ENCODE assay signal across 22 cellular contexts in genomic region chr1:232333419-232333767, GRCh38.
DNase-seq lines count a peak whose midpoint lies in the region; ATAC-seq and TF ChIP-seq lines count a peak whose summit lies in the region.
"Had no signal": no experiment of that assay in that cellular context is flagged by ENCODE, and none has a peak within 500 bp of the region (broad histone marks: within the 10 kb centered on the region; RNA-seq: fewer than 3 reads in every experiment).

No MANE protein-coding gene starts in this region.

- no peak overlapping the region for H2BK5ac ChIP-seq in neuronal stem cell (ENCODE audit: low read length)

- DNase-seq in NCI-H146 (lab: John Stamatoyannopoulos, UW): peak; percentile 32
- no peak for DNase-seq in NCI-H146 treated with DMSO at 0.1 percent for 48 hours (lab: John Stamatoyannopoulos, UW; ENCODE audit: unreplicated experiment)
- peak; percentile 67 for DNase-seq in NCI-H345 (lab: John Stamatoyannopoulos, UW)
- no peak for DNase-seq in neuronal stem cell (ENCODE audit: low spot score)
- DNase-seq in left colon: no peak
- DNase-seq: CD4-positive, CD25-positive, alpha-beta regulatory T cell; DMS53; EL; GDM1; HCEC 1CT; KBM-7; NCI-H1105 treated with DMSO at 0.1 percent for 48 hours; NCI-H2081 treated with DMSO at 0.1 percent for 48 hours; NCI-H446 treated with DMSO at 0.1 percent for 48 hours; NCI-H69; SIG-M5 had no signal

- H3K4me1 ChIP-seq in neuronal stem cell (ENCODE audit: control insufficient read depth in 2 of 2, insufficient read depth in 1 of 2, low read depth in 1 of 2, low read length in 2 of 2): peaks cover 0 to 8% of the 10 kb centered on the region in 2 donors
- H3K4me1 ChIP-seq: BLaER1 had no signal

- peak overlapping the region; percentile 52 for H3K23ac ChIP-seq in neuronal stem cell (ENCODE audit: low read depth, low read length, poor library complexity)

- peak overlapping the region; percentile 27 for H2BK120ac ChIP-seq in neuronal stem cell (ENCODE audit: low read depth, low read length)

- H3K9me3 Mint-ChIP-seq in brain: peaks cover 8 to 21% (median 18%) of the 10 kb centered on the region in 5 experiments

- H3K27me3 ChIP-seq in neuronal stem cell (ENCODE audit: control insufficient read depth in 3 of 3, insufficient read depth in 3 of 3, low read depth in 1 of 3, low read length in 3 of 3): no peaks in the 10 kb centered on the region
- H3K27me3 ChIP-seq: BLaER1 had no signal

- H3K14ac ChIP-seq in neuronal stem cell (ENCODE audit: low read length): no peak overlapping the region

- H2BK12ac ChIP-seq in neuronal stem cell (ENCODE audit: low read length): peak overlapping the region; percentile 93

- no peak overlapping the region for H4K91ac ChIP-seq in neuronal stem cell (ENCODE audit: low read depth, low read length, poor library complexity)

- no peak for ATAC-seq in GM18868 (IDR thresholded peaks at IDR 0.05; ENCODE audit: unreplicated experiment)
- no peak for ATAC-seq in left colon
- ATAC-seq: GM12878 had no signal

- no peak overlapping the region for H2AFZ ChIP-seq in neuronal stem cell (ENCODE audit: low read length)

- peak overlapping the region; percentile 97 for H3K4ac ChIP-seq in neuronal stem cell (ENCODE audit: low read length)

- H3K27me3 Mint-ChIP-seq in brain: no peaks in the 10 kb centered on the region

- intact Hi-C loops in left colon (cut with DNase I, micrococcal nuclease): no loop called here

- peak overlapping the region in 1 of 2 donors; percentile 47 for H3K4me3 ChIP-seq in neuronal stem cell (ENCODE audit: low read length in 2 of 2)
- H3K4me3 ChIP-seq: BLaER1, GM12878, SK-N-MC had no signal

- H3K4me1 Mint-ChIP-seq in brain: peaks cover 44% of the 10 kb centered on the region

- peak overlapping the region; percentile 4 for H4K8ac ChIP-seq in neuronal stem cell (ENCODE audit: low read depth, low read length)

- H3K36me3 ChIP-seq in neuronal stem cell (replicated peaks in 1 of 2; ENCODE audit: control insufficient read depth in 2 of 2, insufficient read depth in 2 of 2, low read length in 2 of 2): no peaks in the 10 kb centered on the region
- H3K36me3 ChIP-seq: BLaER1 had no signal

- peak overlapping the region; percentile 67 for H3K27ac ChIP-seq in neuronal stem cell (replicated peaks; ENCODE audit: low read length)
- H3K27ac ChIP-seq: BLaER1, RWPE1, SK-N-MC had no signal

- TF ChIP-seq CTCF in brain (conservative IDR thresholded peaks at IDR 0.05): no peak

- no peaks in the 10 kb centered on the region for H3K79me1 ChIP-seq in neuronal stem cell (ENCODE audit: low read depth, low read length)

- no peak overlapping the region for H3K4me2 ChIP-seq in neuronal stem cell (ENCODE audit: insufficient read depth, low read length, poor library complexity, severe bottlenecking)
- H3K4me2 ChIP-seq: BLaER1 had no signal

- H3K18ac ChIP-seq in neuronal stem cell (ENCODE audit: low read length): peak overlapping the region; percentile 92

- no peak overlapping the region for H3K4me3 Mint-ChIP-seq in brain
- H3K4me3 Mint-ChIP-seq: CD4-positive, CD25-positive, alpha-beta regulatory T cell had no signal

- H2BK15ac ChIP-seq in neuronal stem cell (ENCODE audit: low read length): peak overlapping the region; percentile 94

- H3K9ac ChIP-seq in neuronal stem cell (ENCODE audit: low read depth, low read length, poor library complexity): no peak overlapping the region
- H3K9ac ChIP-seq: BLaER1 had no signal

- H2AK5ac ChIP-seq in neuronal stem cell (ENCODE audit: low read depth, low read length): peak overlapping the region; percentile 66

- H3K36me3 Mint-ChIP-seq in brain: peaks cover 3% of the 10 kb centered on the region
- H3K36me3 Mint-ChIP-seq: CD4-positive, CD25-positive, alpha-beta regulatory T cell had no signal

- WGBS in neuronal stem cell (ENCODE audit: extremely low coverage in 2 of 2, insufficient read length in 2 of 2, insufficient replicate concordance in 1 of 2), 2 donors: no CpG with 5 or more reads among the region's 5 CpGs

- peak overlapping the region in 3 of 5 experiments; percentile 23 to 86 (median 84) for H3K27ac Mint-ChIP-seq in brain
- H3K27ac Mint-ChIP-seq: CD4-positive, CD25-positive, alpha-beta regulatory T cell had no signal

- peaks cover 3% of the 10 kb centered on the region in 2 donors for H3K9me3 ChIP-seq in neuronal stem cell (replicated peaks in 1 of 2; ENCODE audit: control insufficient read depth in 2 of 2, insufficient read depth in 1 of 2, low read depth in 1 of 2, low read length in 2 of 2)

Comparison
In these comparisons a context has a peak if more than half of its experiments do, and no peak if none do; other contexts are left out.
1. DNase-seq: peak in NCI-H146 (single experiment) and NCI-H345 (single experiment); none in NCI-H146 treated with DMSO at 0.1 percent for 48 hours (single experiment), neuronal stem cell (single experiment) and left colon (0 of 2).